Comparison of ENCODE assay signal across 8 cellular contexts in genomic region chr9:37486256-37486615, GRCh38. TPM values are rescaled to one million over a fixed set of nuclear protein-coding genes. Genes with fewer than 3 reads are reported as not detected.
DNase-seq lines count a peak whose midpoint lies in the region; ATAC-seq and TF ChIP-seq lines count a peak whose summit lies in the region.

No MANE protein-coding gene starts in this region.

- no peak for TF ChIP-seq CTCF in adrenal gland (IDR thresholded peaks at IDR 0.05)
- TF ChIP-seq CTCF in thoracic aorta (IDR thresholded peaks at IDR 0.05) = no peak

- H3K4me1 Mint-ChIP-seq in activated CD4-positive, alpha-beta T cell treated with anti-CD3 and anti-CD28 coated beads, Interleukin-2, amount 10 ng/mL, durations not matched to agents 7 days and 5 days = peaks cover 41% of the 10 kb centered on the region

- CTCF ChIA-PET in activated CD4-positive, alpha-beta T cell treated with anti-CD3 and anti-CD28 coated beads, Interleukin-2, amount 10 ng/mL, durations not matched to agents 7 days and 5 days (lab: Charles Lee) = interaction anchor here (0.6 to 2.1 kb wide), 3 partner anchors 9 to 34 kb away, joined by 3 to 7 read pairs (median 3); no protein-coding TSS in a partner anchor

- DNase-seq in activated CD4-positive, alpha-beta T cell treated with anti-CD3 and anti-CD28 coated beads, Interleukin-2, amount 10 ng/mL, durations not matched to agents 7 days and 5 days = no peak
- DNase-seq in activated CD4-positive, alpha-beta T cell treated with anti-CD3 and anti-CD28 coated beads, Interleukin-2, amount 50 U/mL, for 1 hour = no peak
- DNase-seq in adrenal gland (peak in 1 of 7 donors; percentile 25), left kidney (ENCODE audit: low read depth, low spot score) (peak; percentile 26), thoracic aorta (ENCODE audit: low spot score) (no peak), NCI-H2029 (lab: John Stamatoyannopoulos, UW) (no peak), T-helper 9 cell (no peak)

- no peaks in the 10 kb centered on the region for H3K9me3 ChIP-seq in adrenal gland (replicated peaks in 1 of 3)
- H3K9me3 ChIP-seq in thoracic aorta = no peaks in the 10 kb centered on the region

- H3K27ac Mint-ChIP-seq in activated CD4-positive, alpha-beta T cell treated with anti-CD3 and anti-CD28 coated beads, Interleukin-2, amount 10 ng/mL, durations not matched to agents 7 days and 5 days = peak overlapping the region; percentile 94

- H3K36me3 Mint-ChIP-seq in activated CD4-positive, alpha-beta T cell treated with anti-CD3 and anti-CD28 coated beads, Interleukin-2, amount 10 ng/mL, durations not matched to agents 7 days and 5 days (ENCODE audit: low read depth) = peaks cover 26% of the 10 kb centered on the region

- peak overlapping the region; percentile 91 for H3K4me3 Mint-ChIP-seq in activated CD4-positive, alpha-beta T cell treated with anti-CD3 and anti-CD28 coated beads, Interleukin-2, amount 10 ng/mL, durations not matched to agents 7 days and 5 days

- peak overlapping the region in 3 of 4 donors; percentile 27 to 75 (median 29) for H3K4me3 ChIP-seq in adrenal gland
- peak overlapping the region; percentile 87 for H3K4me3 ChIP-seq in thoracic aorta

- POLR2A ChIA-PET in activated CD4-positive, alpha-beta T cell treated with anti-CD3 and anti-CD28 coated beads, Interleukin-2, amount 10 ng/mL, durations not matched to agents 7 days and 5 days (lab: Charles Lee) = interaction anchor here (0.5 to 1.1 kb wide), 2 partner anchors 106 to 1043 kb away, joined by 4 read pairs; partner anchors contain the start of gene TOMM5

- H3K4me1 ChIP-seq in adrenal gland (replicated peaks in 1 of 2) (peaks cover 16 to 22% of the 10 kb centered on the region in 2 donors), thoracic aorta (ENCODE audit: control insufficient read depth in 1 of 2, low read depth in 2 of 2) (peaks cover 17 to 22% of the 10 kb centered on the region in 2 donors)

- peaks cover 0 to 11% of the 10 kb centered on the region in 2 donors for H3K36me3 ChIP-seq in adrenal gland (replicated peaks in 1 of 2)
- no peaks in the 10 kb centered on the region for H3K36me3 ChIP-seq in thoracic aorta

- H3K9me3 Mint-ChIP-seq in activated CD4-positive, alpha-beta T cell treated with anti-CD3 and anti-CD28 coated beads, Interleukin-2, amount 10 ng/mL, durations not matched to agents 7 days and 5 days = no peaks in the 10 kb centered on the region

- intact Hi-C loops in adrenal gland (cut with DNase I) = loop anchor here (10.0 kb wide), 4 partner anchors 89 to 419 kb away; partner anchors contain the start of genes DCAF10 (in 1 of the 2), FBXO10 (in 1 of the 2) and SLC25A51 (in 1 of the 2)

- H3K27ac ChIP-seq in adrenal gland = peak overlapping the region; percentile 50 to 87 (median 63)
- H3K27ac ChIP-seq in thoracic aorta = peak overlapping the region; percentile 90 to 93

- no peak for TF ChIP-seq POLR2A in adrenal gland (IDR thresholded peaks at IDR 0.05)

- 0 to 3% (median 2%) methylated on average over 6 to 7 of the region's 7 CpGs for WGBS in adrenal gland, 4 donors

- no peak for ATAC-seq in thoracic aorta (ENCODE audit: insufficient number of reproducible peaks, low FRiP score, low read depth)
- no peak for ATAC-seq in HG02938 (IDR thresholded peaks at IDR 0.05; ENCODE audit: unreplicated experiment)

- no peaks in the 10 kb centered on the region for H3K27me3 ChIP-seq in adrenal gland
- H3K27me3 ChIP-seq in thoracic aorta (replicated peaks; ENCODE audit: insufficient read depth) = no peaks in the 10 kb centered on the region

- peaks cover 6% of the 10 kb centered on the region for H3K27me3 Mint-ChIP-seq in activated CD4-positive, alpha-beta T cell treated with anti-CD3 and anti-CD28 coated beads, Interleukin-2, amount 10 ng/mL, durations not matched to agents 7 days and 5 days

RNA-seq across cellular contexts. Expression of gene POLR1E, which starts 0.5 kb away (rescaled TPM):
- total RNA-seq in activated CD4-positive, alpha-beta T cell treated with anti-CD3 and anti-CD28 coated beads, Interleukin-2, amount 10 ng/mL, durations not matched to agents 7 days and 5 days = 10 to 100 TPM; 35.8 to 36.3 TPM
- total RNA-seq in adrenal gland (100 to 1,000 TPM in 1 of 8 donors, 10 to 100 TPM in 7; 17.1 to 113 (median 20.9) TPM), thoracic aorta (10 to 100 TPM; 15.0 to 29.7 TPM)
- 10 to 100 TPM; 12.6 to 47.4 (median 13.0) TPM for polyA plus RNA-seq in adrenal gland

RNA-seq across cellular contexts. Expression of gene ZBTB5, which starts 21.0 kb away (rescaled TPM):
- 10 to 100 TPM; 10.0 to 10.2 TPM for total RNA-seq in activated CD4-positive, alpha-beta T cell treated with anti-CD3 and anti-CD28 coated beads, Interleukin-2, amount 10 ng/mL, durations not matched to agents 7 days and 5 days
- total RNA-seq in adrenal gland (10 to 100 TPM in 6 of 8 donors, 1 to 10 TPM in 2; 6.2 to 13.3 (median 10.6) TPM), thoracic aorta (10 to 100 TPM in 1 of 2 donors, 1 to 10 TPM in 1; 8.3 to 15.0 TPM)
- polyA plus RNA-seq in adrenal gland = 10 to 100 TPM in 1 of 3 donors, 1 to 10 TPM in 2; 2.3 to 11.9 (median 2.7) TPM
